In the genomic region with DNA sequence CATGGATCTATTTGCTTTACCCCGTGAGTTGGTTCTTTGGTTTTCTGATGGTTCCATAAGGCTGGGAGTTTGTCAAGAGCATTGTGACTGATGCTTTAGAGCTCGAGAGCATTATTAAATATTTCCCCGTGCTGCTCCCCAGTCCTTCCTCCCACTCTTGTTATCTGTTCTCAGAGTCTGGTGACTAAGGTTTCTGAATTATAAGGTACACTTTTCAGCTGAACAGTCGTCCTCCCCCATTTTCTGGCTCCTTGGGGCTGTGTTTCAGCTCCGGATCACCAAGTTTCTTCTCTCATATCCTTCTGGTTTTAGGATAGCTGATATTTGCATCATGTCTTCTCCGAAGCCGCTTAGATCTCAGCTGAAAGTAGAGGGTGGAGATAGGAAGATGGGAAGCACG, we compare ENCODE assay signal across 28 cellular contexts. TPM values are rescaled to one million over a fixed set of nuclear protein-coding genes. Genes with fewer than 3 reads are reported as not detected.
"Had no signal": no experiment of that assay in that cellular context is flagged by ENCODE, and none has a peak within 500 bp of the region (broad histone marks: within the 10 kb centered on the region; RNA-seq: fewer than 3 reads in every experiment).

No MANE protein-coding gene starts in this region.

- H3K27me3 ChIP-seq: neutrophil, pancreas, right lobe of liver, sigmoid colon, stomach, thyroid gland, tibial nerve, upper lobe of left lung, vagina had no signal

- H3K27ac ChIP-seq: neutrophil, pancreas, prostate gland, right lobe of liver, sigmoid colon, stomach, thoracic aorta, thyroid gland, tibial nerve, upper lobe of left lung, vagina had no signal

- H3K36me3 ChIP-seq: neutrophil, pancreas, prostate gland, right lobe of liver, sigmoid colon, stomach, thoracic aorta, thyroid gland, tibial nerve, upper lobe of left lung, vagina had no signal

- H3K4me3 Mint-ChIP-seq: naive thymus-derived CD8-positive, alpha-beta T cell; natural killer cell treated with Interleukin-12 subunit alpha and Interleukin-12 subunit beta and Interleukin-15 and Interleukin-18, amount 100 ng/mL, for 72 hours; nephron progenitor cell; neural crest cell; stimulated activated effector memory CD8-positive, alpha-beta T cell treated with anti-CD3 and anti-CD28 coated beads, Interleukin-12 subunit alpha, Interleukin-12 subunit beta, amount 100 ng/mL, for 72 hours; stimulated activated naive B cell treated with anti-CD40 and anti-IgM and Interleukin-4, amounts not matched to agents 10 μg/mL and 1 μg/mL and 100 μg/mL, for 72 hours; stimulated activated naive CD8-positive, alpha-beta T cell treated with anti-CD3 and anti-CD28 coated beads, Interleukin-15, Interleukin-2, amounts not matched to agents 100 ng/mL and 50 ng/mL, for 24 hours had no signal

- H3K36me3 Mint-ChIP-seq: naive thymus-derived CD8-positive, alpha-beta T cell; natural killer cell treated with Interleukin-12 subunit alpha and Interleukin-12 subunit beta and Interleukin-15 and Interleukin-18, amount 100 ng/mL, for 72 hours; stimulated activated effector memory CD8-positive, alpha-beta T cell treated with anti-CD3 and anti-CD28 coated beads, Interleukin-12 subunit alpha, Interleukin-12 subunit beta, amount 100 ng/mL, for 72 hours; stimulated activated naive B cell treated with anti-CD40 and anti-IgM and Interleukin-4, amounts not matched to agents 10 μg/mL and 1 μg/mL and 100 μg/mL, for 72 hours had no signal

- H3K9me3 Mint-ChIP-seq: nephron progenitor cell; neural crest cell; stimulated activated naive B cell treated with anti-CD40 and anti-IgM and Interleukin-4, amounts not matched to agents 10 μg/mL and 1 μg/mL and 100 μg/mL, for 72 hours; stimulated activated naive CD8-positive, alpha-beta T cell treated with anti-CD3 and anti-CD28 coated beads, Interleukin-15, Interleukin-2, amounts not matched to agents 100 ng/mL and 50 ng/mL, for 24 hours had no signal

- H3K4me1 ChIP-seq: pancreas, prostate gland, right lobe of liver, stomach, thyroid gland, tibial nerve, upper lobe of left lung, vagina had no signal

- ATAC-seq: naive thymus-derived CD8-positive, alpha-beta T cell; natural killer cell treated with Interleukin-12 subunit alpha and Interleukin-12 subunit beta and Interleukin-15 and Interleukin-18, amount 100 ng/mL, for 72 hours; pancreas; right cardiac atrium; right lobe of liver; stimulated activated effector memory CD8-positive, alpha-beta T cell treated with anti-CD3 and anti-CD28 coated beads, Interleukin-12 subunit alpha, Interleukin-12 subunit beta, amount 100 ng/mL, for 72 hours; stimulated activated naive B cell treated with anti-CD40 and anti-IgM and Interleukin-4, amounts not matched to agents 10 μg/mL and 1 μg/mL and 100 μg/mL, for 72 hours had no signal

- H3K27me3 Mint-ChIP-seq: stimulated activated naive CD8-positive, alpha-beta T cell treated with anti-CD3 and anti-CD28 coated beads, Interleukin-15, Interleukin-2, amounts not matched to agents 100 ng/mL and 50 ng/mL, for 24 hours had no signal

- DNase-seq: naive thymus-derived CD8-positive, alpha-beta T cell; nephron progenitor cell; pancreas; right cardiac atrium; right lobe of liver; sigmoid colon; small intestine; stimulated activated CD4-positive, alpha-beta T cell treated with anti-CD3 and anti-CD28 coated beads, Interleukin-15, amount 100 ng/mL, for 24 hours; stimulated activated CD4-positive, alpha-beta T cell treated with anti-CD3 and anti-CD28 coated beads, Interleukin-2, amount 100 ng/mL, for 24 hours; stimulated activated CD4-positive, alpha-beta T cell treated with anti-CD3 and anti-CD28 coated beads, Interleukin-2, amount 100 ng/mL, for 48 hours; stimulated activated CD4-positive, alpha-beta T cell treated with anti-CD3 and anti-CD28 coated beads, Interleukin-4, amount 100 ng/mL, for 24 hours; stimulated activated naive B cell treated with anti-CD40 and anti-IgM and Interleukin-4, amounts not matched to agents 10 μg/mL and 1 μg/mL and 100 μg/mL, for 72 hours; stimulated activated naive CD4-positive, alpha-beta T cell treated with Interleukin-2 at 50 U/mL for 16 hours; stomach; thyroid gland; trophoblast cell; upper lobe of left lung had no signal

- H3K27ac Mint-ChIP-seq: naive thymus-derived CD8-positive, alpha-beta T cell; natural killer cell treated with Interleukin-12 subunit alpha and Interleukin-12 subunit beta and Interleukin-15 and Interleukin-18, amount 100 ng/mL, for 72 hours; nephron progenitor cell; stimulated activated effector memory CD8-positive, alpha-beta T cell treated with anti-CD3 and anti-CD28 coated beads, Interleukin-12 subunit alpha, Interleukin-12 subunit beta, amount 100 ng/mL, for 72 hours; stimulated activated naive B cell treated with anti-CD40 and anti-IgM and Interleukin-4, amounts not matched to agents 10 μg/mL and 1 μg/mL and 100 μg/mL, for 72 hours; stimulated activated naive CD8-positive, alpha-beta T cell treated with anti-CD3 and anti-CD28 coated beads, Interleukin-15, Interleukin-2, amounts not matched to agents 100 ng/mL and 50 ng/mL, for 24 hours had no signal

- H3K4me3 ChIP-seq: pancreas, prostate gland, right lobe of liver, sigmoid colon, stomach, thoracic aorta, thyroid gland, tibial nerve, upper lobe of left lung, vagina had no signal

- H3K4me1 Mint-ChIP-seq: naive thymus-derived CD8-positive, alpha-beta T cell; stimulated activated effector memory CD8-positive, alpha-beta T cell treated with anti-CD3 and anti-CD28 coated beads, Interleukin-12 subunit alpha, Interleukin-12 subunit beta, amount 100 ng/mL, for 72 hours; stimulated activated naive B cell treated with anti-CD40 and anti-IgM and Interleukin-4, amounts not matched to agents 10 μg/mL and 1 μg/mL and 100 μg/mL, for 72 hours had no signal

RNA-seq across cellular contexts. Expression of a gene that starts 57.8 kb away (rescaled TPM):
- total RNA-seq: naive thymus-derived CD8-positive, alpha-beta T cell; natural killer cell treated with Interleukin-12 subunit alpha and Interleukin-12 subunit beta and Interleukin-15 and Interleukin-18, amount 100 ng/mL, for 72 hours; pulmonary artery endothelial cell; renal cortical epithelial cell had no signal
